Comparison of ENCODE assay signal across 30 cellular contexts in the genomic region with DNA sequence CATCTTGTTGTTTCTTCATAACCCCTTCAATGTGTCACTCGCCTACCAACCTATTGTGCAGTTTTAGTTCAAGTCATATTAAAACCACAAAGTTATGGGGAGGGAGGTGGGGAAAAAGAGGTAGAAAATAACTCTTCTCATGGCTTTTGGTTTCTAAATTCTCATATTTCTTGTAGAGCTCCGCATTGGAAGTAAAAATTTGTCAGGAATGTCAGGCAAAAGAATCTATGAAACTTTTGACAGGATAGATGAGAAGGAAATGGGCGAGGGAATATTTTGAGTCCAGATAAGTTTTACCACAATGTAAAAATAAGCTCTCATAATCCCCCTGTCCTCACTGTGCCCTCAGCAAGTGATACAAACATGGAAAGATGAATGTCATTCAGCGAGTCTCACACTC.
"Had no signal": no experiment of that assay in that cellular context is flagged by ENCODE, and none has a peak within 500 bp of the region (broad histone marks: within the 10 kb centered on the region; RNA-seq: fewer than 3 reads in every experiment).

No MANE protein-coding gene starts in this region.

- ATAC-seq: activated CD4-positive, CD25-positive, alpha-beta regulatory T cell treated with anti-CD3 and anti-CD28 coated beads, Interleukin-2, amount 50 U/mL, for 24 hours; activated CD8-positive, alpha-beta memory T cell treated with anti-CD3 and anti-CD28 coated beads, Interleukin-2, amount 10 ng/mL, durations not matched to agents 7 days and 5 days; activated CD8-positive, alpha-beta T cell treated with anti-CD3 and anti-CD28 coated beads, Interleukin-2, amount 10 ng/mL, durations not matched to agents 7 days and 5 days; activated naive CD8-positive, alpha-beta T cell treated with anti-CD3 and anti-CD28 coated beads, Interleukin-2, amount 50 U/mL, for 24 hours; esophagus mucosa; T-helper 17 cell had no signal

- DNase-seq: activated B cell treated with CpG ODN at 0.5 μM for 24 hours; activated CD4-positive, alpha-beta memory T cell treated with anti-CD3 and anti-CD28 coated beads for 36 hours; activated CD4-positive, alpha-beta T cell treated with anti-CD3 and anti-CD28 coated beads, Interleukin-2, amount 10 ng/mL, durations not matched to agents 24 days and 14 days; activated CD8-positive, alpha-beta memory T cell treated with anti-CD3 and anti-CD28 coated beads, Interleukin-2, amount 10 ng/mL, durations not matched to agents 7 days and 5 days; activated CD8-positive, alpha-beta memory T cell treated with anti-CD3 and anti-CD28 coated beads, Interleukin-2, amount 50 U/mL, for 4 hours; activated CD8-positive, alpha-beta T cell treated with anti-CD3 and anti-CD28 coated beads, Interleukin-2, amount 10 ng/mL, durations not matched to agents 7 days and 5 days; activated effector memory CD4-positive, alpha-beta T cell treated with anti-CD3 and anti-CD28 coated beads, Interleukin-2, amount 50 U/mL, for 16 hours; activated naive CD4-positive, alpha-beta T cell treated with anti-CD3 and anti-CD28 coated beads for 36 hours; activated naive CD8-positive, alpha-beta T cell treated with anti-CD3 and anti-CD28 coated beads for 36 hours; activated naive CD8-positive, alpha-beta T cell treated with anti-CD3 and anti-CD28 coated beads, Interleukin-2, amount 50 U/mL, for 24 hours; activated T-cell treated with anti-CD3 and anti-CD28 coated beads, Interleukin-2, amount 50 U/mL, for 1 hour; activated T-cell treated with anti-CD3 and anti-CD28 coated beads, Interleukin-2, amount 50 U/mL, for 48 hours; adrenal gland; central memory CD4-positive, alpha-beta T cell; cerebellar nuclear complex; dorsolateral prefrontal cortex; effector memory CD4-positive, alpha-beta T cell; endodermal cell; foreskin fibroblast; head of caudate nucleus; T-helper 1 cell; T-helper 17 cell; T1000; WERI-Rb-1 had no signal

- H3K36me3 ChIP-seq: adrenal gland, ascending aorta, breast epithelium, cardiac muscle cell, WERI-Rb-1 had no signal

- H3K4me3 ChIP-seq: adrenal gland, ascending aorta, breast epithelium, cardiac muscle cell, coronary artery, dorsolateral prefrontal cortex had no signal

- H3K27ac ChIP-seq: adrenal gland, ascending aorta, breast epithelium, cardiac muscle cell, coronary artery, dorsolateral prefrontal cortex, WERI-Rb-1 had no signal

- H3K4me1 ChIP-seq: adrenal gland, ascending aorta, breast epithelium had no signal

- H3K27me3 ChIP-seq: adrenal gland, ascending aorta, breast epithelium, cardiac muscle cell, dorsolateral prefrontal cortex had no signal

- H3K9me3 ChIP-seq: adrenal gland, ascending aorta, breast epithelium had no signal
